ENCODE assay signal across 1 cellular context in the genomic region with DNA sequence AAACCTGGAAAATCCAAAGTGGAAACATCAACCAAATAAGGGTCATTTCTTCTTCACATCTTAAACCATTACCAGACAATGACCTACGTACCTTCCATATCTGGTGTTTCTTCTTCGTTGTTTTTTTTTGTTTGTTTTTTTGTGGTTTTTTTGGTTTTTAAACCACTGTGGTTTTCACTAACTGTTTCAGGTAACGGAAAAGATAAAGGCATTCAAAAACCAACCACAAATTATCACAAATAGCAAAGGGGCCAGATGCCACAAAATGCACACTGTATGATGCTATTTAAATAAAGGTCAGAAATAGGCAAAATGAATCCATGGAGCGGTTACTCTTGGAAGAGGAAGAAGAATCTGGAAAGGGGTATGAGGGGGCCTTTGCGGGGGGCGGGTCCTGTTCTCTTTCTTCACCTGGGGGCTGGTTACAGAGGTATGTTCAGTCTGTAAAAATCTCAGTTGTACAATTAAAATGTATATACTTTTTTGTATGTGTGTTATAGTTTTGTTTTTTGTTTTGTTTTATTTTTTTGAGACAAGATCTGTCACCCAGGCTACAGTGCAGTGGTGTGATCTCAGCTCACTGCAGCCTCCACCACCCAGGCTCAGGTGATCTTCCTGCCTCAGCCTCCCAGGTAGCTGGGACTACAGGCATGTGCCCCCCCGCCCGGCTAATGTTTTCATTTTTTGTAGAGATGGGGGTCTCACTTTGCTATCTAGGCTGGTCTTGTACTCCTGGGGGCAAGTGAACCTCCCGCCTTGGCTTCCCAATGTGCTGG.
TF ChIP-seq lines count a peak whose summit lies in the region.

No MANE protein-coding gene starts in this region.

TF ChIP-seq in K562, 482 proteins besides CTCF, POLR2A, EP300 and RAD21:
- TF ChIP-seq HMG20B (CRISPR knock-in tag; IDR thresholded peaks at IDR 0.05) (no peak), FOXK2 (conservative IDR thresholded peaks at IDR 0.05 in 1 of 2, IDR thresholded peaks at IDR 0.05 in 1 of 2; ENCODE audit: low read depth in 2 of 2) (no peak), ESRRA (IDR thresholded peaks at IDR 0.05; ENCODE audit: borderline replicate concordance, low read depth) (peak; percentile 51; the same call in 1 of the 2 replicates), TAF9B (IDR thresholded peaks at IDR 0.05; ENCODE audit: partially characterized antibody) (no peak), GABPB2 (CRISPR knock-in tag; conservative IDR thresholded peaks at IDR 0.05) (no peak), ERF (CRISPR knock-in tag; IDR thresholded peaks at IDR 0.05) (no peak), ZEB2 (IDR thresholded peaks at IDR 0.05) (no peak)
